Comparison of ENCODE assay signal across 9 cellular contexts in genomic region chr22:36362077-36362476, GRCh38. TPM values are rescaled to one million over a fixed set of nuclear protein-coding genes. Genes with fewer than 3 reads are reported as not detected.
DNase-seq lines count a peak whose midpoint lies in the region; ATAC-seq and TF ChIP-seq lines count a peak whose summit lies in the region.
"Had no signal": no experiment of that assay in that cellular context is flagged by ENCODE, and none has a peak within 500 bp of the region (broad histone marks: within the 10 kb centered on the region; RNA-seq: fewer than 3 reads in every experiment).

No MANE protein-coding gene starts in this region.

- no CpG with 5 or more reads among the region's 4 CpGs for WGBS in IMR-90 (ENCODE audit: extremely low coverage in 2 of 2, insufficient read length in 1 of 2), 2 experiments

- intact Hi-C loops in IMR-90 (cut with micrococcal nuclease) = no loop called here

- POLR2A ChIA-PET in IMR-90 (lab: Charles Lee; ENCODE audit: unreplicated experiment) = no interaction called here

- peaks cover 69% of the 10 kb centered on the region for H3K4me1 ChIP-seq in IMR-90 (ENCODE audit: control insufficient read depth, insufficient read depth, low read length)

- CTCF ChIA-PET in IMR-90 (lab: Yijun Ruan, JAX) = no interaction called here

- peak overlapping the region; percentile 29; the same call in 1 of the 2 replicates for H3K9ac ChIP-seq in IMR-90 (ENCODE audit: low read depth, low read length)

- dilution Hi-C loops in IMR-90 (cut with HindIII; ENCODE audit: low sequenced_read_pairs, unreplicated experiment) = no loop called here

- peak overlapping the region; percentile 97 for H2BK5ac ChIP-seq in IMR-90 (ENCODE audit: low read depth, low read length, poor library complexity, severe bottlenecking)

- peak overlapping the region in 1 of 2 experiments; percentile 54; a peak in 1 of 4 replicates for H4K8ac ChIP-seq in IMR-90 (ENCODE audit: low read depth in 2 of 2, low read length in 2 of 2)

- peaks cover 33% of the 10 kb centered on the region for H3K36me3 ChIP-seq in IMR-90 (ENCODE audit: control insufficient read depth, insufficient read depth, low read length)

- no peaks in the 10 kb centered on the region for H3K27me3 Mint-ChIP-seq in activated naive CD8-positive, alpha-beta T cell treated with anti-CD3 and anti-CD28 coated beads for 36 hours
- H3K27me3 Mint-ChIP-seq in stimulated activated memory B cell treated with anti-CD40 and anti-IgM and Interleukin-4, amounts not matched to agents 10 μg/mL and 1 μg/mL and 100 μg/mL, for 72 hours = no peaks in the 10 kb centered on the region

- BruUV-seq in IMR-90 (replicated peaks; lab: Mats Ljungman, UMichigan) = no TSS peak

- peaks cover 100% of the 10 kb centered on the region for H4K20me1 ChIP-seq in IMR-90 (ENCODE audit: insufficient read depth, low read length)

- H2BK120ac ChIP-seq in IMR-90 (ENCODE audit: low read depth, low read length) = peak overlapping the region; percentile 73

- peak overlapping the region; percentile 14; the same call in 1 of the 2 replicates for H3K4me2 ChIP-seq in IMR-90 (ENCODE audit: low read depth, low read length)

- H3K18ac ChIP-seq in IMR-90 (ENCODE audit: low read depth, low read length) = peak overlapping the region; percentile 51; the same call in 1 of the 2 replicates

- H3K9me3 ChIP-seq in IMR-90 (ENCODE audit: control insufficient read depth, insufficient read depth, low read length) = no peaks in the 10 kb centered on the region

- H2BK15ac ChIP-seq in IMR-90 (ENCODE audit: low read depth, low read length) = no peak overlapping the region

- H3K56ac ChIP-seq in IMR-90 (ENCODE audit: extremely low read depth, insufficient read depth, low read length) = 0 out of 2 replicates have a peak overlapping the region, but pooled peaks have one; percentile 4

- in situ Hi-C loops in IMR-90 (cut with MboI; ENCODE audit: low sequenced_read_pairs) = no loop called here

- peak overlapping the region; percentile 22; the same call in 1 of the 2 replicates for H4K5ac ChIP-seq in IMR-90 (ENCODE audit: low read depth, low read length)

- TF ChIP-seq CTCF in IMR-90 (conservative IDR thresholded peaks at IDR 0.05; ENCODE audit: low read depth, low read length) = no peak
- no peak for TF ChIP-seq CTCF in GM20000 (IDR thresholded peaks at IDR 0.05; ENCODE audit: extremely low read depth, missing control alignments)

- peak overlapping the region; percentile 66 for H3K23ac ChIP-seq in IMR-90 (ENCODE audit: low read depth, low read length)

- no peak for TF ChIP-seq RAD21 in IMR-90 (IDR thresholded peaks at IDR 0.05; ENCODE audit: low read length)

- peak overlapping the region; percentile 38 for H2BK20ac ChIP-seq in IMR-90 (ENCODE audit: low read depth, low read length)

- H3K79me1 ChIP-seq in IMR-90 (ENCODE audit: low read depth in 1 of 2, low read length in 2 of 2) = peaks cover 0 to 57% of the 10 kb centered on the region in 2 experiments; a peak in 2 of 4 replicates

- peak overlapping the region; percentile 77 for H3K4ac ChIP-seq in IMR-90 (ENCODE audit: low read depth, low read length)

- no peaks in the 10 kb centered on the region for H3K9me3 Mint-ChIP-seq in activated naive CD8-positive, alpha-beta T cell treated with anti-CD3 and anti-CD28 coated beads for 36 hours
- no peaks in the 10 kb centered on the region for H3K9me3 Mint-ChIP-seq in stimulated activated memory B cell treated with anti-CD40 and anti-IgM and Interleukin-4, amounts not matched to agents 10 μg/mL and 1 μg/mL and 100 μg/mL, for 72 hours

- no peak for TF ChIP-seq POLR2A in IMR-90 (IDR thresholded peaks at IDR 0.05; ENCODE audit: low read depth, low read length)

- H2AFZ ChIP-seq in IMR-90 (replicated peaks; ENCODE audit: low read length, poor library complexity) = no peak overlapping the region

- H2AK9ac ChIP-seq in IMR-90 (replicated peaks; ENCODE audit: low read depth, low read length, poor library complexity) = no peak overlapping the region

- H3K27me3 ChIP-seq in IMR-90 (ENCODE audit: control insufficient read depth, insufficient read depth, low read length) = no peaks in the 10 kb centered on the region

- H3K4me3 Mint-ChIP-seq in activated naive CD8-positive, alpha-beta T cell treated with anti-CD3 and anti-CD28 coated beads for 36 hours = peak overlapping the region; percentile 3
- no peak overlapping the region for H3K4me3 Mint-ChIP-seq in stimulated activated memory B cell treated with anti-CD40 and anti-IgM and Interleukin-4, amounts not matched to agents 10 μg/mL and 1 μg/mL and 100 μg/mL, for 72 hours

- peak overlapping the region; percentile 90 for H2AK5ac ChIP-seq in IMR-90 (ENCODE audit: low read depth, low read length)

- no peak for DNase-seq in IMR-90
- DNase-seq in activated naive CD8-positive, alpha-beta T cell treated with anti-CD3 and anti-CD28 coated beads for 36 hours = no peak
- no peak for DNase-seq in left lobe of liver (ENCODE audit: low spot score)
- DNase-seq in GM20000 (ENCODE audit: low spot score) = no peak
- no peak for DNase-seq in NCI-H146 (lab: John Stamatoyannopoulos, UW)
- DNase-seq: NCI-H1105 treated with DMSO at 0.1 percent for 48 hours, RPMI8226 had no signal

- peaks cover 65% of the 10 kb centered on the region for H3K9me1 ChIP-seq in IMR-90 (ENCODE audit: insufficient read depth, low read length)

- ATAC-seq in IMR-90 (ENCODE audit: low read depth) (no peak), left lobe of liver (peak; percentile 58), HG03025 (IDR thresholded peaks at IDR 0.05; ENCODE audit: low FRiP score, unreplicated experiment) (no peak)
- ATAC-seq in stimulated activated memory B cell treated with anti-CD40 and anti-IgM and Interleukin-4, amounts not matched to agents 10 μg/mL and 1 μg/mL and 100 μg/mL, for 72 hours = no peak

- H3K36me3 Mint-ChIP-seq in activated naive CD8-positive, alpha-beta T cell treated with anti-CD3 and anti-CD28 coated beads for 36 hours = peaks cover 46% of the 10 kb centered on the region
- H3K36me3 Mint-ChIP-seq in stimulated activated memory B cell treated with anti-CD40 and anti-IgM and Interleukin-4, amounts not matched to agents 10 μg/mL and 1 μg/mL and 100 μg/mL, for 72 hours = peaks cover 31% of the 10 kb centered on the region

- H3K27ac Mint-ChIP-seq in activated naive CD8-positive, alpha-beta T cell treated with anti-CD3 and anti-CD28 coated beads for 36 hours = peak overlapping the region; percentile 89
- peak overlapping the region; percentile 89 for H3K27ac Mint-ChIP-seq in stimulated activated memory B cell treated with anti-CD40 and anti-IgM and Interleukin-4, amounts not matched to agents 10 μg/mL and 1 μg/mL and 100 μg/mL, for 72 hours

- peak overlapping the region; percentile 79 for H3K14ac ChIP-seq in IMR-90 (replicated peaks; ENCODE audit: low read depth, low read length)

- H3K4me3 ChIP-seq in IMR-90 (ENCODE audit: insufficient read depth, low read depth, low read length) = no peak overlapping the region

- H3K4me1 Mint-ChIP-seq in activated naive CD8-positive, alpha-beta T cell treated with anti-CD3 and anti-CD28 coated beads for 36 hours = peaks cover 90% of the 10 kb centered on the region
- peaks cover 100% of the 10 kb centered on the region for H3K4me1 Mint-ChIP-seq in stimulated activated memory B cell treated with anti-CD40 and anti-IgM and Interleukin-4, amounts not matched to agents 10 μg/mL and 1 μg/mL and 100 μg/mL, for 72 hours

- H4K91ac ChIP-seq in IMR-90 (ENCODE audit: insufficient read depth, low read depth, low read length) = peak overlapping the region; percentile 31; the same call in 1 of the 2 replicates

- peak overlapping the region; percentile 57 for H3K27ac ChIP-seq in IMR-90 (ENCODE audit: insufficient read depth, low read length)

TF ChIP-seq in IMR-90, 13 proteins besides CTCF, POLR2A, EP300 and RAD21:
- TF ChIP-seq MAFK (IDR thresholded peaks at IDR 0.05; ENCODE audit: low read depth, low read length) (no peak), SMC3 (IDR thresholded peaks at IDR 0.05; ENCODE audit: low read depth, low read length) (no peak), NFE2L2 (IDR thresholded peaks at IDR 0.05; ENCODE audit: low read depth, low read length) (no peak), RFX5 (IDR thresholded peaks at IDR 0.05; ENCODE audit: low read depth, low read length) (no peak), CEBPB (IDR thresholded peaks at IDR 0.05; ENCODE audit: low read depth, low read length) (no peak), USF2 (IDR thresholded peaks at IDR 0.05; ENCODE audit: low read depth, low read length) (no peak), BHLHE40 (IDR thresholded peaks at IDR 0.05; ENCODE audit: low read depth, low read length) (no peak), MAZ (IDR thresholded peaks at IDR 0.05; ENCODE audit: borderline replicate concordance, low read depth, low read length) (no peak), FOS (IDR thresholded peaks at IDR 0.05; ENCODE audit: low read depth, low read length) (no peak), RCOR1 (IDR thresholded peaks at IDR 0.05; ENCODE audit: insufficient replicate concordance, low read length) (no peak), ELK1 (IDR thresholded peaks at IDR 0.05; ENCODE audit: borderline replicate concordance, low read depth, low read length) (no peak), MXI1 (IDR thresholded peaks at IDR 0.05; ENCODE audit: borderline replicate concordance, low read depth, low read length) (no peak), CHD1 (IDR thresholded peaks at IDR 0.05; ENCODE audit: low read depth, low read length) (no peak)

RNA-seq across cellular contexts. Expression of gene MYH9, which starts 25.7 kb away (rescaled TPM):
- total RNA-seq in IMR-90 (2012; rRNA removed) (554 and 783 TPM in 2 replicates), left lobe of liver (204 TPM)
- 475 and 507 TPM in 2 replicates for polyA plus RNA-seq in IMR-90 (2012; rRNA removed)
- polyA plus RNA-seq in IMR-90 (2012; cell fraction: cytosol; rRNA removed) = 197 and 382 TPM in 2 replicates
- 449 and 493 TPM in 2 replicates for polyA plus RNA-seq in IMR-90 (2012; cell fraction: nucleus; rRNA removed; ENCODE audit: low replicate concordance)
- 100 to 1,000 TPM; 551 to 554 TPM for total RNA-seq in activated naive CD8-positive, alpha-beta T cell treated with anti-CD3 and anti-CD28 coated beads for 36 hours
